Comparison of ENCODE assay signal across 1 cellular context in the genomic region with DNA sequence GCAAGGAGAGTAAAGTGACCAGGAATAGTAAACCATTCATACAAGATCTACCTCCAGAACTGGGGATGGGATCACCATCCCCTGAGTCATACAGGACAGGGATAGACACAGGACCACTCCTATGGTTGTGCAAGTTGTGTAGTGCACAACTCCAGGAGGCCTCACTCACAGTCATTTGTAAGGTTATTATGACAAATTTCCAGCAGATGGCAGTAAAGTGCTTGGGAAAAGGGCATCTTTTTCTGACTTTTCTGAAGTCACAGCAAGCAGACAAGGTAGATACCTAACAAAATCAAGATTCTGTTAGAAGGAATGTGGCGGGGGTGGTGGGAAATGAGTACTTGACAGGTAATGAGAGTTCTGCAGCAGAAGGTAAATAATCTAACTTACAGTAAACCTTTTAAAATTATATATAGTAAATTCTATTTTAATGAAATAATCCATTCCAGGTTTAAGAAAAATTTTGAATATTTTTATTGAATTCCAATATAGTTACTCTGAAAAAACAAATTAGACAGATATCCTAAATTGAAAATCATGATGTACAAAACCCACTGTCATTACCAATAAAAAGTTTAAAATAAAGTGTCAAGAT.
TF ChIP-seq lines count a peak whose summit lies in the region.

No MANE protein-coding gene starts in this region.

TF ChIP-seq in K562, 482 proteins besides CTCF, POLR2A, EP300 and RAD21:
- TF ChIP-seq DPF2 (IDR thresholded peaks at IDR 0.05), result no peak
- peak; percentile 40; the same call in 1 of the 2 replicates for TF ChIP-seq SMC3 (conservative IDR thresholded peaks at IDR 0.05; ENCODE audit: insufficient read depth, low read depth, low read length)
- no peak for TF ChIP-seq FIP1L1 (IDR thresholded peaks at IDR 0.05; ENCODE audit: low read depth, low read length, poor library complexity, severe bottlenecking)
